In genomic region chr14:105862581-105863239, GRCh38 we compare ENCODE assay signal across 14 cellular contexts.
DNase-seq lines count a peak whose midpoint lies in the region; ATAC-seq and TF ChIP-seq lines count a peak whose summit lies in the region.
"Had no signal": no experiment of that assay in that cellular context is flagged by ENCODE, and none has a peak within 500 bp of the region (broad histone marks: within the 10 kb centered on the region; RNA-seq: fewer than 3 reads in every experiment).

No MANE protein-coding gene starts in this region.

- no peak overlapping the region for H3K4me2 ChIP-seq in smooth muscle cell

- no peak for DNase-seq in CD4-positive, CD25-positive, alpha-beta regulatory T cell
- no peak for DNase-seq in activated CD8-positive, alpha-beta T cell treated with anti-CD3 and anti-CD28 coated beads, Interleukin-2, amount 10 ng/mL, durations not matched to agents 7 days and 5 days
- DNase-seq in smooth muscle cell (lab: John Stamatoyannopoulos, UW; ENCODE audit: unreplicated experiment) (no peak), lower lobe of right lung (no peak)
- DNase-seq: effector CD8-positive, alpha-beta T cell; SHP77 treated with DMSO at 0.1 percent for 48 hours; thyroid gland had no signal

- WGBS in smooth muscle cell (ENCODE audit: low lambda C conversion rate) = 90% methylated on average over 20 of the region's 20 CpGs

- intact Hi-C loops in lower lobe of right lung (cut with DNase I) = no loop called here

- TF ChIP-seq CTCF in smooth muscle cell (IDR thresholded peaks at IDR 0.05; ENCODE audit: borderline replicate concordance, insufficient read depth, poor library complexity, severe bottlenecking) (no peak), lower lobe of right lung (IDR thresholded peaks at IDR 0.05) (no peak)

- CTCF ChIA-PET in activated CD8-positive, alpha-beta T cell treated with anti-CD3 and anti-CD28 coated beads, Interleukin-2, amount 10 ng/mL, durations not matched to agents 7 days and 5 days (lab: Charles Lee) = interaction anchor here (1.2 to 1.3 kb wide), 3 partner anchors 8 to 554 kb away, joined by 3 to 5 read pairs (median 3); no protein-coding TSS in a partner anchor

- no peak for ATAC-seq in CD4-positive, CD25-positive, alpha-beta regulatory T cell (ENCODE audit: low read depth in 2 of 2)
- ATAC-seq in GM18505 (IDR thresholded peaks at IDR 0.05; ENCODE audit: unreplicated experiment) (no peak), lower lobe of right lung (no peak), GM21423 (IDR thresholded peaks at IDR 0.05; ENCODE audit: unreplicated experiment) (no peak), HG03095 (IDR thresholded peaks at IDR 0.05; ENCODE audit: unreplicated experiment) (no peak)
- no peak for ATAC-seq in activated CD8-positive, alpha-beta T cell treated with anti-CD3 and anti-CD28 coated beads, Interleukin-2, amount 10 ng/mL, durations not matched to agents 7 days and 5 days
- ATAC-seq: K562 had no signal

- no peaks in the 10 kb centered on the region for H3K27me3 ChIP-seq in CD4-positive, CD25-positive, alpha-beta regulatory T cell (ENCODE audit: control insufficient read depth, insufficient read depth, low read length)
- H3K27me3 ChIP-seq in mucosa of rectum (ENCODE audit: control insufficient read depth in 2 of 2, insufficient read depth in 2 of 2, low read length in 2 of 2) = no peaks in the 10 kb centered on the region
- H3K27me3 ChIP-seq in smooth muscle cell (ENCODE audit: low read depth) = no peaks in the 10 kb centered on the region
- H3K27me3 ChIP-seq in lower lobe of right lung (ENCODE audit: low read depth) = peaks cover 24% of the 10 kb centered on the region
- H3K27me3 ChIP-seq: ovary, thyroid gland had no signal

- no peak overlapping the region for H3K4me3 ChIP-seq in CD4-positive, CD25-positive, alpha-beta regulatory T cell (ENCODE audit: low read depth, low read length)
- H3K4me3 ChIP-seq in mucosa of rectum (ENCODE audit: low read length in 2 of 2) (peak overlapping the region; percentile 19 to 65), smooth muscle cell (no peak overlapping the region), lower lobe of right lung (no peak overlapping the region)
- H3K4me3 ChIP-seq: K562, ovary, thyroid gland had no signal

- H2AFZ ChIP-seq in smooth muscle cell (ENCODE audit: low read depth) = no peak overlapping the region

- H3K9me3 ChIP-seq in CD4-positive, CD25-positive, alpha-beta regulatory T cell (ENCODE audit: control insufficient read depth in 2 of 2, low read length in 2 of 2) = no peaks in the 10 kb centered on the region
- H3K9me3 ChIP-seq in mucosa of rectum (ENCODE audit: control insufficient read depth in 2 of 2, low read length in 2 of 2) (no peaks in the 10 kb centered on the region), smooth muscle cell (replicated peaks; ENCODE audit: low read depth) (peaks cover 10% of the 10 kb centered on the region), lower lobe of right lung (no peaks in the 10 kb centered on the region)
- H3K9me3 ChIP-seq: thyroid gland had no signal

- H3K36me3 ChIP-seq in CD4-positive, CD25-positive, alpha-beta regulatory T cell (ENCODE audit: control insufficient read depth, insufficient read depth, low read length) = no peaks in the 10 kb centered on the region
- peaks cover 0 to 3% of the 10 kb centered on the region in 2 donors for H3K36me3 ChIP-seq in mucosa of rectum (ENCODE audit: control insufficient read depth in 2 of 2, insufficient read depth in 2 of 2, low read length in 2 of 2)
- H3K36me3 ChIP-seq in smooth muscle cell (ENCODE audit: low read depth) = no peaks in the 10 kb centered on the region
- no peaks in the 10 kb centered on the region for H3K36me3 ChIP-seq in lower lobe of right lung
- H3K36me3 ChIP-seq: ovary, thyroid gland had no signal

- H3K9me3 Mint-ChIP-seq in CD4-positive, CD25-positive, alpha-beta regulatory T cell = no peaks in the 10 kb centered on the region
- no peaks in the 10 kb centered on the region for H3K9me3 Mint-ChIP-seq in activated CD8-positive, alpha-beta T cell treated with anti-CD3 and anti-CD28 coated beads, Interleukin-2, amount 10 ng/mL, durations not matched to agents 7 days and 5 days (ENCODE audit: insufficient read depth)

- peak; percentile 64 for TF ChIP-seq POLR2A in GM18505 (IDR thresholded peaks at IDR 0.05; ENCODE audit: borderline replicate concordance, extremely low read depth, insufficient read depth, insufficient read length)

- H3F3A ChIP-seq in smooth muscle cell (ENCODE audit: low read depth) = no peaks in the 10 kb centered on the region

- H4K20me1 ChIP-seq in smooth muscle cell (ENCODE audit: low read depth) = no peaks in the 10 kb centered on the region

- peak overlapping the region in 1 of 2 donors; percentile 34 for H3K9ac ChIP-seq in mucosa of rectum (ENCODE audit: low read depth in 1 of 2, low read length in 2 of 2)
- no peak overlapping the region for H3K9ac ChIP-seq in smooth muscle cell (ENCODE audit: low read depth)

- no peaks in the 10 kb centered on the region for H3K27me3 Mint-ChIP-seq in CD4-positive, CD25-positive, alpha-beta regulatory T cell
- no peaks in the 10 kb centered on the region for H3K27me3 Mint-ChIP-seq in activated CD8-positive, alpha-beta T cell treated with anti-CD3 and anti-CD28 coated beads, Interleukin-2, amount 10 ng/mL, durations not matched to agents 7 days and 5 days (ENCODE audit: low read depth)
- H3K27me3 Mint-ChIP-seq: CD4-positive, alpha-beta memory T cell had no signal

- no peaks in the 10 kb centered on the region for H3K79me2 ChIP-seq in smooth muscle cell (ENCODE audit: low read depth)

- H3K4me1 Mint-ChIP-seq in CD4-positive, CD25-positive, alpha-beta regulatory T cell = peaks cover 15 to 60% (median 23%) of the 10 kb centered on the region in 4 donors
- H3K4me1 Mint-ChIP-seq in activated CD8-positive, alpha-beta T cell treated with anti-CD3 and anti-CD28 coated beads, Interleukin-2, amount 10 ng/mL, durations not matched to agents 7 days and 5 days (ENCODE audit: low read depth) = peaks cover 64% of the 10 kb centered on the region

- peak overlapping the region; percentile 76 for H3K27ac ChIP-seq in CD4-positive, CD25-positive, alpha-beta regulatory T cell (ENCODE audit: insufficient read depth, low read length, poor library complexity, severe bottlenecking)
- peak overlapping the region; percentile 54 to 77 for H3K27ac ChIP-seq in mucosa of rectum (ENCODE audit: low read depth in 2 of 2, low read length in 2 of 2)
- no peak overlapping the region for H3K27ac ChIP-seq in smooth muscle cell (ENCODE audit: low read depth)
- no peak overlapping the region for H3K27ac ChIP-seq in lower lobe of right lung
- H3K27ac ChIP-seq: ovary, thyroid gland had no signal

- peak overlapping the region in 3 of 4 donors; percentile 44 to 81 (median 54) for H3K4me3 Mint-ChIP-seq in CD4-positive, CD25-positive, alpha-beta regulatory T cell
- peak overlapping the region; percentile 69 for H3K4me3 Mint-ChIP-seq in activated CD8-positive, alpha-beta T cell treated with anti-CD3 and anti-CD28 coated beads, Interleukin-2, amount 10 ng/mL, durations not matched to agents 7 days and 5 days

- H3K36me3 Mint-ChIP-seq in CD4-positive, CD25-positive, alpha-beta regulatory T cell = no peaks in the 10 kb centered on the region
- H3K36me3 Mint-ChIP-seq in activated CD8-positive, alpha-beta T cell treated with anti-CD3 and anti-CD28 coated beads, Interleukin-2, amount 10 ng/mL, durations not matched to agents 7 days and 5 days (ENCODE audit: low read depth) = no peaks in the 10 kb centered on the region
- H3K36me3 Mint-ChIP-seq: CD4-positive, alpha-beta memory T cell had no signal

- POLR2A ChIA-PET in activated CD8-positive, alpha-beta T cell treated with anti-CD3 and anti-CD28 coated beads, Interleukin-2, amount 10 ng/mL, durations not matched to agents 7 days and 5 days (lab: Charles Lee) = interaction anchor here (0.6 to 1.2 kb wide), 3 partner anchors 16 to 860 kb away, joined by 4 to 5 read pairs (median 4); no protein-coding TSS in a partner anchor

- H3K4me1 ChIP-seq in CD4-positive, CD25-positive, alpha-beta regulatory T cell (ENCODE audit: control insufficient read depth, insufficient read depth, low read length, poor library complexity, severe bottlenecking) = peaks cover 53% of the 10 kb centered on the region
- no peaks in the 10 kb centered on the region for H3K4me1 ChIP-seq in mucosa of rectum (ENCODE audit: control insufficient read depth in 2 of 2, insufficient read depth in 2 of 2, low read length in 2 of 2)
- H3K4me1 ChIP-seq in smooth muscle cell (ENCODE audit: low read depth) = no peaks in the 10 kb centered on the region
- no peaks in the 10 kb centered on the region for H3K4me1 ChIP-seq in lower lobe of right lung
- H3K4me1 ChIP-seq: thyroid gland had no signal

- H3K27ac Mint-ChIP-seq in CD4-positive, CD25-positive, alpha-beta regulatory T cell = peak overlapping the region; percentile 51 to 91 (median 77)
- H3K27ac Mint-ChIP-seq in activated CD8-positive, alpha-beta T cell treated with anti-CD3 and anti-CD28 coated beads, Interleukin-2, amount 10 ng/mL, durations not matched to agents 7 days and 5 days = peak overlapping the region; percentile 92

Comparison
In these comparisons a context has a peak if more than half of its experiments do, and no peak if none do; other contexts are left out.
1. H3K27ac ChIP-seq: peak in CD4-positive, CD25-positive, alpha-beta regulatory T cell (single experiment) and mucosa of rectum (2 of 2); none in smooth muscle cell (single experiment) and lower lobe of right lung (single experiment).
2. H3K4me3 ChIP-seq: peak in mucosa of rectum (2 of 2); none in CD4-positive, CD25-positive, alpha-beta regulatory T cell (single experiment), smooth muscle cell (single experiment) and lower lobe of right lung (single experiment).